14 cellular contexts compared by ENCODE assay signal in genomic region chr12:122004633-122005071, GRCh38. TPM values are rescaled to one million over a fixed set of nuclear protein-coding genes. Genes with fewer than 3 reads are reported as not detected.
DNase-seq lines count a peak whose midpoint lies in the region; ATAC-seq and TF ChIP-seq lines count a peak whose summit lies in the region.
"Had no signal": no experiment of that assay in that cellular context is flagged by ENCODE, and none has a peak within 500 bp of the region (broad histone marks: within the 10 kb centered on the region; RNA-seq: fewer than 3 reads in every experiment).

No MANE protein-coding gene starts in this region.

- ATAC-seq in GM18505 (IDR thresholded peaks at IDR 0.05; ENCODE audit: unreplicated experiment) = no peak
- ATAC-seq in activated naive CD4-positive, alpha-beta T cell treated with anti-CD3 and anti-CD28 coated beads, Interleukin-2, amount 50 U/mL, for 72 hours = no peak

- H3K27ac ChIP-seq in urinary bladder (ENCODE audit: low read depth) = peak overlapping the region; percentile 54
- H3K27ac ChIP-seq: colonic mucosa had no signal

- peaks cover 2% of the 10 kb centered on the region for H3K4me1 ChIP-seq in urinary bladder (ENCODE audit: insufficient read depth)
- H3K4me1 ChIP-seq: colonic mucosa had no signal

- H3K36me3 Mint-ChIP-seq in activated naive CD4-positive, alpha-beta T cell treated with anti-CD3 and anti-CD28 coated beads, Interleukin-2, amount 10 ng/mL, durations not matched to agents 7 days and 5 days = no peaks in the 10 kb centered on the region
- no peaks in the 10 kb centered on the region for H3K36me3 Mint-ChIP-seq in activated naive CD4-positive, alpha-beta T cell treated with anti-CD3 and anti-CD28 coated beads for 36 hours (ENCODE audit: low read depth)
- H3K36me3 Mint-ChIP-seq in activated naive CD4-positive, alpha-beta T cell treated with anti-CD3 and anti-CD28 coated beads, Interleukin-2, amount 50 U/mL, for 72 hours = peaks cover 2 to 3% of the 10 kb centered on the region in 2 donors

- no peak overlapping the region for H3K4me3 ChIP-seq in urinary bladder (ENCODE audit: low read depth, low read length)
- H3K4me3 ChIP-seq: colonic mucosa had no signal

- CTCF ChIA-PET in activated naive CD4-positive, alpha-beta T cell treated with anti-CD3 and anti-CD28 coated beads, Interleukin-2, amount 10 ng/mL, durations not matched to agents 7 days and 5 days (lab: Charles Lee) = no interaction called here
- CTCF ChIA-PET in activated naive CD4-positive, alpha-beta T cell treated with anti-CD3 and anti-CD28 coated beads for 36 hours (lab: Charles Lee) = no interaction called here

- peak overlapping the region; percentile 1 for H3K27ac Mint-ChIP-seq in activated naive CD4-positive, alpha-beta T cell treated with anti-CD3 and anti-CD28 coated beads, Interleukin-2, amount 10 ng/mL, durations not matched to agents 7 days and 5 days
- no peak overlapping the region for H3K27ac Mint-ChIP-seq in activated naive CD4-positive, alpha-beta T cell treated with anti-CD3 and anti-CD28 coated beads for 36 hours
- H3K27ac Mint-ChIP-seq in activated naive CD4-positive, alpha-beta T cell treated with anti-CD3 and anti-CD28 coated beads, Interleukin-2, amount 50 U/mL, for 72 hours = no peak overlapping the region

- no peak overlapping the region for H3K4me3 Mint-ChIP-seq in activated naive CD4-positive, alpha-beta T cell treated with anti-CD3 and anti-CD28 coated beads, Interleukin-2, amount 10 ng/mL, durations not matched to agents 7 days and 5 days
- H3K4me3 Mint-ChIP-seq in activated naive CD4-positive, alpha-beta T cell treated with anti-CD3 and anti-CD28 coated beads for 36 hours = no peak overlapping the region
- H3K4me3 Mint-ChIP-seq: neural crest cell had no signal

- DNase-seq in activated naive CD4-positive, alpha-beta T cell treated with anti-CD3 and anti-CD28 coated beads, Interleukin-2, amount 10 ng/mL, durations not matched to agents 7 days and 5 days = no peak
- no peak for DNase-seq in activated naive CD4-positive, alpha-beta T cell treated with anti-CD3 and anti-CD28 coated beads for 36 hours
- DNase-seq in iris pigment epithelial cell (ENCODE audit: low read depth) = peak; percentile 39
- no peak for DNase-seq in activated naive CD4-positive, alpha-beta T cell treated with anti-CD3 and anti-CD28 coated beads, Interleukin-2, amount 50 U/mL, for 72 hours (ENCODE audit: low spot score in 2 of 2)
- DNase-seq in stimulated activated CD4-positive, alpha-beta T cell treated with anti-CD3 and anti-CD28 coated beads, Interleukin-2, amount 100 ng/mL, for 24 hours = no peak
- DNase-seq: activated CD4-positive, alpha-beta T cell treated with anti-CD3 and anti-CD28 coated beads, Interleukin-2, amount 50 U/mL, for 4 hours; colonic mucosa; DMS79; islet precursor cell; NCI-H2029 had no signal

- peaks cover 64% of the 10 kb centered on the region for H3K27me3 Mint-ChIP-seq in activated naive CD4-positive, alpha-beta T cell treated with anti-CD3 and anti-CD28 coated beads, Interleukin-2, amount 10 ng/mL, durations not matched to agents 7 days and 5 days
- H3K27me3 Mint-ChIP-seq in activated naive CD4-positive, alpha-beta T cell treated with anti-CD3 and anti-CD28 coated beads for 36 hours (ENCODE audit: low read depth) = peaks cover 2% of the 10 kb centered on the region

- intact Hi-C loops in activated naive CD4-positive, alpha-beta T cell treated with anti-CD3 and anti-CD28 coated beads for 36 hours (cut with micrococcal nuclease) = loop anchor here (5.0 kb wide), 1 partner anchor 87 kb away; the partner anchor contains the start of gene CFAP251

- peaks cover 44% of the 10 kb centered on the region for H3K4me1 Mint-ChIP-seq in activated naive CD4-positive, alpha-beta T cell treated with anti-CD3 and anti-CD28 coated beads, Interleukin-2, amount 10 ng/mL, durations not matched to agents 7 days and 5 days
- H3K4me1 Mint-ChIP-seq in activated naive CD4-positive, alpha-beta T cell treated with anti-CD3 and anti-CD28 coated beads for 36 hours (ENCODE audit: low read depth) = peaks cover 15% of the 10 kb centered on the region

- H3K36me3 ChIP-seq in urinary bladder (ENCODE audit: insufficient read depth) = no peaks in the 10 kb centered on the region
- H3K36me3 ChIP-seq: colonic mucosa had no signal

- peaks cover under 1% of the 10 kb centered on the region for H3K9me3 Mint-ChIP-seq in activated naive CD4-positive, alpha-beta T cell treated with anti-CD3 and anti-CD28 coated beads, Interleukin-2, amount 10 ng/mL, durations not matched to agents 7 days and 5 days
- H3K9me3 Mint-ChIP-seq in activated naive CD4-positive, alpha-beta T cell treated with anti-CD3 and anti-CD28 coated beads for 36 hours = no peaks in the 10 kb centered on the region
- peaks cover 0 to 1% of the 10 kb centered on the region in 2 donors for H3K9me3 Mint-ChIP-seq in activated naive CD4-positive, alpha-beta T cell treated with anti-CD3 and anti-CD28 coated beads, Interleukin-2, amount 50 U/mL, for 72 hours

- 44% methylated on average over 12 of the region's 12 CpGs for WGBS in urinary bladder

- TF ChIP-seq POLR2A in Raji (IDR thresholded peaks at IDR 0.05; ENCODE audit: insufficient read depth, low read depth, low read length) = peak; percentile 75
- TF ChIP-seq POLR2A in GM18505 (IDR thresholded peaks at IDR 0.05; ENCODE audit: borderline replicate concordance, extremely low read depth, insufficient read depth, insufficient read length) = no peak

RNA-seq across cellular contexts. Expression of gene BCL7A, which starts 17.0 kb away (rescaled TPM):
- total RNA-seq in activated naive CD4-positive, alpha-beta T cell treated with anti-CD3 and anti-CD28 coated beads for 36 hours = 1 to 10 TPM; 6.1 to 6.2 TPM
- 7.8 TPM for total RNA-seq in urinary bladder
- 9.1 TPM for polyA plus RNA-seq in urinary bladder
- total RNA-seq in activated naive CD4-positive, alpha-beta T cell treated with anti-CD3 and anti-CD28 coated beads, Interleukin-2, amount 50 U/mL, for 72 hours = 1 to 10 TPM; 3.3 to 5.8 TPM
